In the genomic region with DNA sequence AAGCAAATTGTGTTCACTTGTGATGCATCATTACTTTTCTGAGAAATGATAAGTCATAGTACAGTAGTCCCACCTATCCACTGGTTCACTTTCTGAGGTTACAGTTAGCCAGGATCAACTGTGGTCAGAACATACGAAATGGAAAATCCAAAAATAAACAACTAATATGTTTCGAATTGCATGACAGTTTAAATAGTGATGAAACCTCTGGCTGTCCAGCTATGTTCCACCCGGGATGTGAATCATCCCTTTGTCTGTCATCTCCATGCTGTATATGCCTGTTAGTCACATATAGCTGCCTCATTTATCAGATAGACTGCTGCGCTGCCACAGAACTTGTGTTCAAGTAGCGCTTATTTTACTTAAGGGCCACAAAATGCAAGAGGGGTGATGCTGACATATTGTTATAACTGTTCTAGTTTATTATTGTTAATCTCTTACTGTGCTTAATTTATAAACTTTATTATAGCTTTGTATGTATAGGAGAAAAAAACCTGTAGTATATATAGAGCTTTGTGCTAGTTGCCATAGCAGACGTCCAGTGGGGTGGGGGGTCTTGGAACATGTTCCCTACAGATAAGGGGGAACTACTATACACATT, we compare ENCODE assay signal across 1 cellular context.
TF ChIP-seq lines count a peak whose summit lies in the region.

No MANE protein-coding gene starts in this region.

TF ChIP-seq in K562, 482 proteins besides CTCF, POLR2A, EP300 and RAD21 (continued from another document and continues in another):
- TF ChIP-seq, protein P1, sequence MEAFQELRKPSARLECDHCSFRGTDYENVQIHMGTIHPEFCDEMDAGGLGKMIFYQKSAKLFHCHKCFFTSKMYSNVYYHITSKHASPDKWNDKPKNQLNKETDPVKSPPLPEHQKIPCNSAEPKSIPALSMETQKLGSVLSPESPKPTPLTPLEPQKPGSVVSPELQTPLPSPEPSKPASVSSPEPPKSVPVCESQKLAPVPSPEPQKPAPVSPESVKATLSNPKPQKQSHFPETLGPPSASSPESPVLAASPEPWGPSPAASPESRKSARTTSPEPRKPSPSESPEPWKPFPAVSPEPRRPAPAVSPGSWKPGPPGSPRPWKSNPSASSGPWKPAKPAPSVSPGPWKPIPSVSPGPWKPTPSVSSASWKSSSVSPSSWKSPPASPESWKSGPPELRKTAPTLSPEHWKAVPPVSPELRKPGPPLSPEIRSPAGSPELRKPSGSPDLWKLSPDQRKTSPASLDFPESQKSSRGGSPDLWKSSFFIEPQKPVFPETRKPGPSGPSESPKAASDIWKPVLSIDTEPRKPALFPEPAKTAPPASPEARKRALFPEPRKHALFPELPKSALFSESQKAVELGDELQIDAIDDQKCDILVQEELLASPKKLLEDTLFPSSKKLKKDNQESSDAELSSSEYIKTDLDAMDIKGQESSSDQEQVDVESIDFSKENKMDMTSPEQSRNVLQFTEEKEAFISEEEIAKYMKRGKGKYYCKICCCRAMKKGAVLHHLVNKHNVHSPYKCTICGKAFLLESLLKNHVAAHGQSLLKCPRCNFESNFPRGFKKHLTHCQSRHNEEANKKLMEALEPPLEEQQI (IDR thresholded peaks at IDR 0.05) = peak; percentile 69
- no peak for TF ChIP-seq ZBTB1 (CRISPR knock-in tag; IDR thresholded peaks at IDR 0.05; ENCODE audit: borderline replicate concordance, low read depth)
- TF ChIP-seq, protein P2, sequence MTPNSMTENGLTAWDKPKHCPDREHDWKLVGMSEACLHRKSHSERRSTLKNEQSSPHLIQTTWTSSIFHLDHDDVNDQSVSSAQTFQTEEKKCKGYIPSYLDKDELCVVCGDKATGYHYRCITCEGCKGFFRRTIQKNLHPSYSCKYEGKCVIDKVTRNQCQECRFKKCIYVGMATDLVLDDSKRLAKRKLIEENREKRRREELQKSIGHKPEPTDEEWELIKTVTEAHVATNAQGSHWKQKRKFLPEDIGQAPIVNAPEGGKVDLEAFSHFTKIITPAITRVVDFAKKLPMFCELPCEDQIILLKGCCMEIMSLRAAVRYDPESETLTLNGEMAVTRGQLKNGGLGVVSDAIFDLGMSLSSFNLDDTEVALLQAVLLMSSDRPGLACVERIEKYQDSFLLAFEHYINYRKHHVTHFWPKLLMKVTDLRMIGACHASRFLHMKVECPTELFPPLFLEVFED (CRISPR knock-in tag; conservative IDR thresholded peaks at IDR 0.05) = no peak
- TF ChIP-seq SMAD3 (CRISPR knock-in tag; conservative IDR thresholded peaks at IDR 0.05) = 0 out of 2 replicates have a peak, but pooled peaks have one; percentile 35
- peak; percentile 55 for TF ChIP-seq ZNF24 (IDR thresholded peaks at IDR 0.05)
- no peak for TF ChIP-seq HMG20B (CRISPR knock-in tag; IDR thresholded peaks at IDR 0.05)
- TF ChIP-seq, protein P3, sequence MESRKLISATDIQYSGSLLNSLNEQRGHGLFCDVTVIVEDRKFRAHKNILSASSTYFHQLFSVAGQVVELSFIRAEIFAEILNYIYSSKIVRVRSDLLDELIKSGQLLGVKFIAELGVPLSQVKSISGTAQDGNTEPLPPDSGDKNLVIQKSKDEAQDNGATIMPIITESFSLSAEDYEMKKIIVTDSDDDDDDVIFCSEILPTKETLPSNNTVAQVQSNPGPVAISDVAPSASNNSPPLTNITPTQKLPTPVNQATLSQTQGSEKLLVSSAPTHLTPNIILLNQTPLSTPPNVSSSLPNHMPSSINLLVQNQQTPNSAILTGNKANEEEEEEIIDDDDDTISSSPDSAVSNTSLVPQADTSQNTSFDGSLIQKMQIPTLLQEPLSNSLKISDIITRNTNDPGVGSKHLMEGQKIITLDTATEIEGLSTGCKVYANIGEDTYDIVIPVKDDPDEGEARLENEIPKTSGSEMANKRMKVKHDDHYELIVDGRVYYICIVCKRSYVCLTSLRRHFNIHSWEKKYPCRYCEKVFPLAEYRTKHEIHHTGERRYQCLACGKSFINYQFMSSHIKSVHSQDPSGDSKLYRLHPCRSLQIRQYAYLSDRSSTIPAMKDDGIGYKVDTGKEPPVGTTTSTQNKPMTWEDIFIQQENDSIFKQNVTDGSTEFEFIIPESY (CRISPR knock-in tag; IDR thresholded peaks at IDR 0.05) = no peak; the same call in 1 of the 2 replicates
- TF ChIP-seq, protein P4, sequence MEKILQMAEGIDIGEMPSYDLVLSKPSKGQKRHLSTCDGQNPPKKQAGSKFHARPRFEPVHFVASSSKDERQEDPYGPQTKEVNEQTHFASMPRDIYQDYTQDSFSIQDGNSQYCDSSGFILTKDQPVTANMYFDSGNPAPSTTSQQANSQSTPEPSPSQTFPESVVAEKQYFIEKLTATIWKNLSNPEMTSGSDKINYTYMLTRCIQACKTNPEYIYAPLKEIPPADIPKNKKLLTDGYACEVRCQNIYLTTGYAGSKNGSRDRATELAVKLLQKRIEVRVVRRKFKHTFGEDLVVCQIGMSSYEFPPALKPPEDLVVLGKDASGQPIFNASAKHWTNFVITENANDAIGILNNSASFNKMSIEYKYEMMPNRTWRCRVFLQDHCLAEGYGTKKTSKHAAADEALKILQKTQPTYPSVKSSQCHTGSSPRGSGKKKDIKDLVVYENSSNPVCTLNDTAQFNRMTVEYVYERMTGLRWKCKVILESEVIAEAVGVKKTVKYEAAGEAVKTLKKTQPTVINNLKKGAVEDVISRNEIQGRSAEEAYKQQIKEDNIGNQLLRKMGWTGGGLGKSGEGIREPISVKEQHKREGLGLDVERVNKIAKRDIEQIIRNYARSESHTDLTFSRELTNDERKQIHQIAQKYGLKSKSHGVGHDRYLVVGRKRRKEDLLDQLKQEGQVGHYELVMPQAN (IDR thresholded peaks at IDR 0.05; ENCODE audit: borderline replicate concordance) = no peak; the same call in 1 of the 2 replicates
- TF ChIP-seq POLR2AphosphoS5 (IDR thresholded peaks at IDR 0.05; ENCODE audit: control insufficient read depth, insufficient read depth, low read depth, low read length) = peak; percentile 54; the same call in 1 of the 2 replicates
- TF ChIP-seq HLTF (IDR thresholded peaks at IDR 0.05) = no peak
- peak; percentile 27; the same call in 1 of the 2 replicates for TF ChIP-seq NR2C2 (CRISPR knock-in tag; IDR thresholded peaks at IDR 0.05)
- peak; percentile 49; the same call in 1 of the 2 replicates for TF ChIP-seq NR2C2 (tag; IDR thresholded peaks at IDR 0.05)
- TF ChIP-seq ZNF41 (CRISPR knock-in tag; conservative IDR thresholded peaks at IDR 0.05) = no peak
- peak; percentile 71 for TF ChIP-seq PML (IDR thresholded peaks at IDR 0.05; ENCODE audit: low read length)
- peak; percentile 68 for TF ChIP-seq TEAD4 (IDR thresholded peaks at IDR 0.05; ENCODE audit: low read length)
- TF ChIP-seq TEAD4 (CRISPR knock-in tag; IDR thresholded peaks at IDR 0.05; ENCODE audit: borderline replicate concordance) = no peak
- TF ChIP-seq ZNF232 (CRISPR knock-in tag; IDR thresholded peaks at IDR 0.05) = no peak
- TF ChIP-seq JUN (IDR thresholded peaks at IDR 0.05; ENCODE audit: borderline replicate concordance, low read depth, low read length) = peak; percentile 97
- peak; percentile 65; the same call in 1 of the 2 replicates for TF ChIP-seq JUN (CRISPR knock-in tag; IDR thresholded peaks at IDR 0.05; ENCODE audit: borderline replicate concordance)
- TF ChIP-seq, protein P5, sequence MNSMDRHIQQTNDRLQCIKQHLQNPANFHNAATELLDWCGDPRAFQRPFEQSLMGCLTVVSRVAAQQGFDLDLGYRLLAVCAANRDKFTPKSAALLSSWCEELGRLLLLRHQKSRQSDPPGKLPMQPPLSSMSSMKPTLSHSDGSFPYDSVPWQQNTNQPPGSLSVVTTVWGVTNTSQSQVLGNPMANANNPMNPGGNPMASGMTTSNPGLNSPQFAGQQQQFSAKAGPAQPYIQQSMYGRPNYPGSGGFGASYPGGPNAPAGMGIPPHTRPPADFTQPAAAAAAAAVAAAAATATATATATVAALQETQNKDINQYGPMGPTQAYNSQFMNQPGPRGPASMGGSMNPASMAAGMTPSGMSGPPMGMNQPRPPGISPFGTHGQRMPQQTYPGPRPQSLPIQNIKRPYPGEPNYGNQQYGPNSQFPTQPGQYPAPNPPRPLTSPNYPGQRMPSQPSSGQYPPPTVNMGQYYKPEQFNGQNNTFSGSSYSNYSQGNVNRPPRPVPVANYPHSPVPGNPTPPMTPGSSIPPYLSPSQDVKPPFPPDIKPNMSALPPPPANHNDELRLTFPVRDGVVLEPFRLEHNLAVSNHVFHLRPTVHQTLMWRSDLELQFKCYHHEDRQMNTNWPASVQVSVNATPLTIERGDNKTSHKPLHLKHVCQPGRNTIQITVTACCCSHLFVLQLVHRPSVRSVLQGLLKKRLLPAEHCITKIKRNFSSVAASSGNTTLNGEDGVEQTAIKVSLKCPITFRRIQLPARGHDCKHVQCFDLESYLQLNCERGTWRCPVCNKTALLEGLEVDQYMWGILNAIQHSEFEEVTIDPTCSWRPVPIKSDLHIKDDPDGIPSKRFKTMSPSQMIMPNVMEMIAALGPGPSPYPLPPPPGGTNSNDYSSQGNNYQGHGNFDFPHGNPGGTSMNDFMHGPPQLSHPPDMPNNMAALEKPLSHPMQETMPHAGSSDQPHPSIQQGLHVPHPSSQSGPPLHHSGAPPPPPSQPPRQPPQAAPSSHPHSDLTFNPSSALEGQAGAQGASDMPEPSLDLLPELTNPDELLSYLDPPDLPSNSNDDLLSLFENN (IDR thresholded peaks at IDR 0.05; ENCODE audit: low read depth in 2 of 2, low read length in 2 of 2) = peak in 1 of 2 experiments; percentile 74; a peak in 2 of 4 replicates
- peak; percentile 77 for TF ChIP-seq ZEB2 (IDR thresholded peaks at IDR 0.05)
- no peak for TF ChIP-seq HNRNPL (IDR thresholded peaks at IDR 0.05; ENCODE audit: low read depth, low read length)
- TF ChIP-seq, protein P6, sequence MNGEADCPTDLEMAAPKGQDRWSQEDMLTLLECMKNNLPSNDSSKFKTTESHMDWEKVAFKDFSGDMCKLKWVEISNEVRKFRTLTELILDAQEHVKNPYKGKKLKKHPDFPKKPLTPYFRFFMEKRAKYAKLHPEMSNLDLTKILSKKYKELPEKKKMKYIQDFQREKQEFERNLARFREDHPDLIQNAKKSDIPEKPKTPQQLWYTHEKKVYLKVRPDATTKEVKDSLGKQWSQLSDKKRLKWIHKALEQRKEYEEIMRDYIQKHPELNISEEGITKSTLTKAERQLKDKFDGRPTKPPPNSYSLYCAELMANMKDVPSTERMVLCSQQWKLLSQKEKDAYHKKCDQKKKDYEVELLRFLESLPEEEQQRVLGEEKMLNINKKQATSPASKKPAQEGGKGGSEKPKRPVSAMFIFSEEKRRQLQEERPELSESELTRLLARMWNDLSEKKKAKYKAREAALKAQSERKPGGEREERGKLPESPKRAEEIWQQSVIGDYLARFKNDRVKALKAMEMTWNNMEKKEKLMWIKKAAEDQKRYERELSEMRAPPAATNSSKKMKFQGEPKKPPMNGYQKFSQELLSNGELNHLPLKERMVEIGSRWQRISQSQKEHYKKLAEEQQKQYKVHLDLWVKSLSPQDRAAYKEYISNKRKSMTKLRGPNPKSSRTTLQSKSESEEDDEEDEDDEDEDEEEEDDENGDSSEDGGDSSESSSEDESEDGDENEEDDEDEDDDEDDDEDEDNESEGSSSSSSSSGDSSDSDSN (IDR thresholded peaks at IDR 0.05; ENCODE audit: borderline replicate concordance in 1 of 2, low read depth in 2 of 2, low read length in 2 of 2) = 0 out of 4 replicates have a peak, but pooled peaks of 1 of the 2 experiments have one; percentile 23
- TF ChIP-seq, protein P7, sequence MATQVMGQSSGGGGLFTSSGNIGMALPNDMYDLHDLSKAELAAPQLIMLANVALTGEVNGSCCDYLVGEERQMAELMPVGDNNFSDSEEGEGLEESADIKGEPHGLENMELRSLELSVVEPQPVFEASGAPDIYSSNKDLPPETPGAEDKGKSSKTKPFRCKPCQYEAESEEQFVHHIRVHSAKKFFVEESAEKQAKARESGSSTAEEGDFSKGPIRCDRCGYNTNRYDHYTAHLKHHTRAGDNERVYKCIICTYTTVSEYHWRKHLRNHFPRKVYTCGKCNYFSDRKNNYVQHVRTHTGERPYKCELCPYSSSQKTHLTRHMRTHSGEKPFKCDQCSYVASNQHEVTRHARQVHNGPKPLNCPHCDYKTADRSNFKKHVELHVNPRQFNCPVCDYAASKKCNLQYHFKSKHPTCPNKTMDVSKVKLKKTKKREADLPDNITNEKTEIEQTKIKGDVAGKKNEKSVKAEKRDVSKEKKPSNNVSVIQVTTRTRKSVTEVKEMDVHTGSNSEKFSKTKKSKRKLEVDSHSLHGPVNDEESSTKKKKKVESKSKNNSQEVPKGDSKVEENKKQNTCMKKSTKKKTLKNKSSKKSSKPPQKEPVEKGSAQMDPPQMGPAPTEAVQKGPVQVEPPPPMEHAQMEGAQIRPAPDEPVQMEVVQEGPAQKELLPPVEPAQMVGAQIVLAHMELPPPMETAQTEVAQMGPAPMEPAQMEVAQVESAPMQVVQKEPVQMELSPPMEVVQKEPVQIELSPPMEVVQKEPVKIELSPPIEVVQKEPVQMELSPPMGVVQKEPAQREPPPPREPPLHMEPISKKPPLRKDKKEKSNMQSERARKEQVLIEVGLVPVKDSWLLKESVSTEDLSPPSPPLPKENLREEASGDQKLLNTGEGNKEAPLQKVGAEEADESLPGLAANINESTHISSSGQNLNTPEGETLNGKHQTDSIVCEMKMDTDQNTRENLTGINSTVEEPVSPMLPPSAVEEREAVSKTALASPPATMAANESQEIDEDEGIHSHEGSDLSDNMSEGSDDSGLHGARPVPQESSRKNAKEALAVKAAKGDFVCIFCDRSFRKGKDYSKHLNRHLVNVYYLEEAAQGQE (CRISPR knock-in tag; IDR thresholded peaks at IDR 0.05; ENCODE audit: low read depth) = no peak
- TF ChIP-seq ZBTB8A (IDR thresholded peaks at IDR 0.05; ENCODE audit: partially characterized antibody) = no peak
- no peak for TF ChIP-seq ZNF551 (CRISPR knock-in tag; IDR thresholded peaks at IDR 0.05)
- TF ChIP-seq POLR2H (tag; IDR thresholded peaks at IDR 0.05; ENCODE audit: low read depth) = no peak
- TF ChIP-seq MECOM (CRISPR knock-in tag; IDR thresholded peaks at IDR 0.05) = peak; percentile 74; the same call in 1 of the 2 replicates
- TF ChIP-seq KLF13 (tag; IDR thresholded peaks at IDR 0.05; ENCODE audit: borderline replicate concordance, low read depth) = no peak
- no peak for TF ChIP-seq ZKSCAN1 (IDR thresholded peaks at IDR 0.05; ENCODE audit: low read depth, low read length)
- TF ChIP-seq MTA1 (IDR thresholded peaks at IDR 0.05; ENCODE audit: borderline replicate concordance) = peak; percentile 64; the same call in 1 of the 2 replicates
- peak; percentile 37; the same call in 1 of the 2 replicates for TF ChIP-seq MAFF (IDR thresholded peaks at IDR 0.05; ENCODE audit: low read length)
- TF ChIP-seq, protein P8, sequence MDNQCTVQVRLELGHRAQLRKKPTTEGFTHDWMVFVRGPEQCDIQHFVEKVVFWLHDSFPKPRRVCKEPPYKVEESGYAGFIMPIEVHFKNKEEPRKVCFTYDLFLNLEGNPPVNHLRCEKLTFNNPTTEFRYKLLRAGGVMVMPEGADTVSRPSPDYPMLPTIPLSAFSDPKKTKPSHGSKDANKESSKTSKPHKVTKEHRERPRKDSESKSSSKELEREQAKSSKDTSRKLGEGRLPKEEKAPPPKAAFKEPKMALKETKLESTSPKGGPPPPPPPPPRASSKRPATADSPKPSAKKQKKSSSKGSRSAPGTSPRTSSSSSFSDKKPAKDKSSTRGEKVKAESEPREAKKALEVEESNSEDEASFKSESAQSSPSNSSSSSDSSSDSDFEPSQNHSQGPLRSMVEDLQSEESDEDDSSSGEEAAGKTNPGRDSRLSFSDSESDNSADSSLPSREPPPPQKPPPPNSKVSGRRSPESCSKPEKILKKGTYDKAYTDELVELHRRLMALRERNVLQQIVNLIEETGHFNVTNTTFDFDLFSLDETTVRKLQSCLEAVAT (IDR thresholded peaks at IDR 0.05) = peak; percentile 9 to 52; a peak in 1 of 4 replicates
- no peak for TF ChIP-seq ZNF431 (CRISPR knock-in tag; IDR thresholded peaks at IDR 0.05)
- TF ChIP-seq NONO (IDR thresholded peaks at IDR 0.05; ENCODE audit: low read depth in 2 of 2, low read length in 1 of 2) = peak in 1 of 2 experiments; percentile 19; a peak in 1 of 4 replicates
